35 cellular contexts compared by ENCODE assay signal in genomic region chr1:10806966-10807365, GRCh38.
"Had no signal": no experiment of that assay in that cellular context is flagged by ENCODE, and none has a peak within 500 bp of the region (broad histone marks: within the 10 kb centered on the region; RNA-seq: fewer than 3 reads in every experiment).

No MANE protein-coding gene starts in this region.

- H3K9me3 ChIP-seq: MG63 had no signal

- H3K36me3 ChIP-seq: MG63 had no signal

- DNase-seq: Karpas-422, Kasumi-1, MG63, MM.1S, MV-4-11, NCI-H1048, NCI-H1092, NCI-H1092 treated with DMSO at 0.1 percent for 48 hours, NCI-H1105, NCI-H1105 treated with DMSO at 0.1 percent for 48 hours, NCI-H1417, NCI-H1417 treated with DMSO at 0.1 percent for 48 hours, NCI-H1436, NCI-H1436 treated with DMSO at 0.1 percent for 48 hours, NCI-H146, NCI-H1694, NCI-H1694 treated with DMSO at 0.1 percent for 48 hours, NCI-H187, NCI-H187 treated with DMSO at 0.1 percent for 48 hours, NCI-H1930, NCI-H2029, NCI-H2029 treated with DMSO at 0.1 percent for 48 hours, NCI-H2081, NCI-H2081 treated with DMSO at 0.1 percent for 48 hours, NCI-H2107, NCI-H2171, NCI-H2171 treated with DMSO at 0.1 percent for 48 hours, NCI-H2227 treated with DMSO at 0.1 percent for 48 hours, NCI-H226, NCI-H345, NCI-H446, NCI-H446 treated with DMSO at 0.1 percent for 48 hours, NCI-H510A, NCI-H510A treated with DMSO at 0.1 percent for 48 hours, NCI-H524 had no signal

- H3K4me3 ChIP-seq: MG63 had no signal
